Comparison of ENCODE assay signal across 1 cellular context in genomic region chr4:143225167-143225566, GRCh38.
TF ChIP-seq lines count a peak whose summit lies in the region.

No MANE protein-coding gene starts in this region.

TF ChIP-seq in HepG2, 621 proteins besides CTCF, POLR2A, EP300 and RAD21 (continued from another document and continues in another):
- TF ChIP-seq TFE3 (CRISPR knock-in tag; IDR thresholded peaks at IDR 0.05) (0 out of 2 replicates have a peak, but pooled peaks have one; percentile 47), HOXA3 (CRISPR knock-in tag; IDR thresholded peaks at IDR 0.05) (peak; percentile 76), SNAPC2 (CRISPR knock-in tag; IDR thresholded peaks at IDR 0.05) (0 out of 2 replicates have a peak, but pooled peaks have one; percentile 31), ZNF713 (CRISPR knock-in tag; IDR thresholded peaks at IDR 0.05) (no peak), DMAP1 (CRISPR knock-in tag; IDR thresholded peaks at IDR 0.05) (peak; percentile 70; the same call in 1 of the 2 replicates), ATF4 (CRISPR knock-in tag; IDR thresholded peaks at IDR 0.05) (peak; percentile 85 to 98), ZNF558 (CRISPR knock-in tag; IDR thresholded peaks at IDR 0.05; ENCODE audit: borderline replicate concordance) (no peak), ZBTB37 (CRISPR knock-in tag; IDR thresholded peaks at IDR 0.05) (no peak), AHDC1 (CRISPR knock-in tag; IDR thresholded peaks at IDR 0.05; ENCODE audit: borderline replicate concordance) (peak; percentile 68; the same call in 1 of the 2 replicates), FOXA1 (IDR thresholded peaks at IDR 0.05) (no peak), FOXA1 (CRISPR knock-in tag; IDR thresholded peaks at IDR 0.05) (peak; percentile 75), IKZF5 (CRISPR knock-in tag; IDR thresholded peaks at IDR 0.05) (peak; percentile 64; the same call in 1 of the 2 replicates), ZNF710 (CRISPR knock-in tag; IDR thresholded peaks at IDR 0.05; ENCODE audit: borderline replicate concordance) (peak; percentile 77; the same call in 1 of the 2 replicates), ZNF24 (IDR thresholded peaks at IDR 0.05) (no peak), PLSCR1 (CRISPR knock-in tag; IDR thresholded peaks at IDR 0.05; ENCODE audit: borderline replicate concordance) (no peak), PBX2 (CRISPR knock-in tag; IDR thresholded peaks at IDR 0.05) (no peak), ZNF33B (CRISPR knock-in tag; IDR thresholded peaks at IDR 0.05) (no peak), CBX1 (IDR thresholded peaks at IDR 0.05; ENCODE audit: low read depth) (no peak), ZNF10 (CRISPR knock-in tag; IDR thresholded peaks at IDR 0.05; ENCODE audit: borderline replicate concordance, low read depth) (no peak), HINFP (CRISPR knock-in tag; IDR thresholded peaks at IDR 0.05; ENCODE audit: low read depth) (no peak), TEAD3 (CRISPR knock-in tag; optimal IDR thresholded peaks at IDR 0.05; ENCODE audit: borderline replicate concordance) (peak; percentile 97), AKNA (CRISPR knock-in tag; IDR thresholded peaks at IDR 0.05; ENCODE audit: borderline replicate concordance) (no peak), HMG20A (CRISPR knock-in tag; IDR thresholded peaks at IDR 0.05; ENCODE audit: borderline replicate concordance) (peak; percentile 89), ZNF281 (CRISPR knock-in tag; IDR thresholded peaks at IDR 0.05; ENCODE audit: borderline replicate concordance) (peak; percentile 15; the same call in 1 of the 2 replicates)
